In genomic region chr10:5461201-5461585, GRCh38 we compare ENCODE assay signal across 20 cellular contexts. TPM values are rescaled to one million over a fixed set of nuclear protein-coding genes. Genes with fewer than 3 reads are reported as not detected.
DNase-seq lines count a peak whose midpoint lies in the region; ATAC-seq and TF ChIP-seq lines count a peak whose summit lies in the region.
"Had no signal": no experiment of that assay in that cellular context is flagged by ENCODE, and none has a peak within 500 bp of the region (broad histone marks: within the 10 kb centered on the region; RNA-seq: fewer than 3 reads in every experiment).

No MANE protein-coding gene starts in this region.

- WGBS in sigmoid colon, 2 donors = 84 to 86% methylated on average over 4 of the region's 4 CpGs

- intact Hi-C loops in sigmoid colon (cut with DNase I) = no loop called here
- intact Hi-C loops in cardiac septum (cut with DNase I) = no loop called here

- H3K36me3 ChIP-seq in sigmoid colon = peaks cover 7 to 44% (median 26%) of the 10 kb centered on the region in 4 donors

- TF ChIP-seq POLR2A in sigmoid colon (IDR thresholded peaks at IDR 0.05) = no peak

- no peak for ATAC-seq in HG02884 (IDR thresholded peaks at IDR 0.05; ENCODE audit: unreplicated experiment)
- no peak for ATAC-seq in GM19035 (IDR thresholded peaks at IDR 0.05; ENCODE audit: unreplicated experiment)
- ATAC-seq: activated CD4-positive, alpha-beta T cell treated with anti-CD3 and anti-CD28 coated beads for 36 hours; HepG2 had no signal

- no peak for TF ChIP-seq EP300 in sigmoid colon (IDR thresholded peaks at IDR 0.05)

- peak; percentile 28 for DNase-seq in DMS79 (lab: John Stamatoyannopoulos, UW)
- DNase-seq in OCI-M1 (lab: John Stamatoyannopoulos, UW) = peak; percentile 83
- peak; percentile 36 for DNase-seq in fibroblast of mammary gland (ENCODE audit: low read depth)
- no peak for DNase-seq in sigmoid colon
- no peak for DNase-seq in cardiac septum (ENCODE audit: low spot score)
- DNase-seq: activated CD4-positive, alpha-beta T cell treated with anti-CD3 and anti-CD28 coated beads for 36 hours; activated CD8-positive, alpha-beta memory T cell treated with anti-CD3 and anti-CD28 coated beads, Interleukin-2, amount 50 U/mL, for 4 hours; gastrocnemius medialis; left ventricle myocardium inferior; MM.1S; NCI-H187 treated with DMSO at 0.1 percent for 48 hours; NCI-H524; pancreas; testis had no signal

- H3K4me1 ChIP-seq in sigmoid colon = peaks cover 0 to 36% (median 29%) of the 10 kb centered on the region in 4 donors
- H3K4me1 ChIP-seq: left ventricle myocardium inferior, testis had no signal

- H3K27me3 ChIP-seq in sigmoid colon = no peaks in the 10 kb centered on the region
- H3K27me3 ChIP-seq: gastrocnemius medialis, pancreas, testis had no signal

- TF ChIP-seq CTCF in fibroblast of mammary gland (conservative IDR thresholded peaks at IDR 0.05; ENCODE audit: control insufficient read depth, insufficient read depth, low read depth, low read length) (no peak), sigmoid colon (IDR thresholded peaks at IDR 0.05) (no peak)

- peak overlapping the region; percentile 37 to 71 (median 50) for H3K27ac ChIP-seq in sigmoid colon
- H3K27ac ChIP-seq: gastrocnemius medialis, left ventricle myocardium inferior, pancreas had no signal

- H3K4me3 ChIP-seq in fibroblast of mammary gland (ENCODE audit: control insufficient read depth, low read depth, low read length) = no peak overlapping the region
- no peak overlapping the region for H3K4me3 ChIP-seq in sigmoid colon
- H3K4me3 ChIP-seq: gastrocnemius medialis, left ventricle myocardium inferior, pancreas, testis had no signal

- no peaks in the 10 kb centered on the region for H3K9me3 ChIP-seq in sigmoid colon
- H3K9me3 ChIP-seq: gastrocnemius medialis, left ventricle myocardium inferior, pancreas, testis had no signal

RNA-seq across cellular contexts. Expression of gene CALML5, which starts 38.2 kb away (rescaled TPM):
- total RNA-seq in sigmoid colon = not detected
- not detected for polyA plus RNA-seq in sigmoid colon
- total RNA-seq in cardiac septum = not detected
- total RNA-seq: activated CD4-positive, alpha-beta T cell treated with anti-CD3 and anti-CD28 coated beads for 36 hours; cerebellum; gastrocnemius medialis; HepG2; left ventricle myocardium inferior; pancreas; skeletal muscle tissue had no signal
- polyA plus RNA-seq: BJ, HepG2, pancreas had no signal

RNA-seq across cellular contexts. Expression of gene NET1, which starts 48.8 kb away (rescaled TPM):
- total RNA-seq in sigmoid colon (100 to 1,000 TPM; 108 to 209 (median 167) TPM), cardiac septum (20.9 TPM)
- polyA plus RNA-seq in sigmoid colon = 100 to 1,000 TPM in 2 of 3 donors, 10 to 100 TPM in 1; 75.3 to 333 (median 245) TPM

RNA-seq across cellular contexts. Expression of gene TUBAL3, which starts 56.6 kb away (rescaled TPM):
- not detected for total RNA-seq in sigmoid colon
- 10 to 100 TPM; 15.3 to 52.2 (median 40.8) TPM for polyA plus RNA-seq in sigmoid colon
- total RNA-seq in cardiac septum = 0.40 TPM
- total RNA-seq: activated CD4-positive, alpha-beta T cell treated with anti-CD3 and anti-CD28 coated beads for 36 hours; skeletal muscle tissue had no signal
- polyA plus RNA-seq: BJ had no signal

Comparison
In these comparisons a context has a peak if more than half of its experiments do, and no peak if none do; other contexts are left out.
1. DNase-seq: peak in DMS79 (single experiment), OCI-M1 (single experiment) and fibroblast of mammary gland (single experiment); none in sigmoid colon (single experiment) and cardiac septum (single experiment).